23 cellular contexts compared by ENCODE assay signal in genomic region chr1:29315262-29315661, GRCh38.
"Had no signal": no experiment of that assay in that cellular context is flagged by ENCODE, and none has a peak within 500 bp of the region (broad histone marks: within the 10 kb centered on the region; RNA-seq: fewer than 3 reads in every experiment).

No MANE protein-coding gene starts in this region.

- H3K4me3 ChIP-seq: esophagus muscularis mucosa, gastroesophageal sphincter, heart left ventricle, hepatocyte, left lung, psoas muscle, skin epidermis, spleen, thoracic aorta, tibial nerve, vagina had no signal

- H2AFZ ChIP-seq: hepatocyte had no signal

- DNase-seq: cerebellar nuclear complex; cortex of kidney; effector memory CD8-positive, alpha-beta T cell; foreskin keratinocyte; left cardiac atrium; mesenchymal stem cell; naive thymus-derived CD8-positive, alpha-beta T cell; nephron progenitor cell; psoas muscle; right cardiac atrium; spleen; stimulated activated CD4-positive, alpha-beta T cell treated with anti-CD3 and anti-CD28 coated beads, Interleukin-4, amount 100 ng/mL, for 4 hours; stimulated activated naive B cell treated with anti-CD40 and anti-IgM and Interleukin-4, amounts not matched to agents 10 μg/mL and 1 μg/mL and 100 μg/mL, for 72 hours had no signal

- H3K36me3 Mint-ChIP-seq: naive thymus-derived CD8-positive, alpha-beta T cell; stimulated activated naive B cell treated with anti-CD40 and anti-IgM and Interleukin-4, amounts not matched to agents 10 μg/mL and 1 μg/mL and 100 μg/mL, for 72 hours had no signal

- H3K27ac Mint-ChIP-seq: effector memory CD8-positive, alpha-beta T cell; naive thymus-derived CD8-positive, alpha-beta T cell; nephron progenitor cell; stimulated activated naive B cell treated with anti-CD40 and anti-IgM and Interleukin-4, amounts not matched to agents 10 μg/mL and 1 μg/mL and 100 μg/mL, for 72 hours; stimulated activated naive CD8-positive, alpha-beta T cell treated with anti-CD3 and anti-CD28 coated beads, Interleukin-15, Interleukin-2, amounts not matched to agents 100 ng/mL and 50 ng/mL, for 24 hours had no signal

- H3K9me3 Mint-ChIP-seq: effector memory CD8-positive, alpha-beta T cell; naive thymus-derived CD8-positive, alpha-beta T cell; nephron progenitor cell; stimulated activated naive B cell treated with anti-CD40 and anti-IgM and Interleukin-4, amounts not matched to agents 10 μg/mL and 1 μg/mL and 100 μg/mL, for 72 hours; stimulated activated naive CD8-positive, alpha-beta T cell treated with anti-CD3 and anti-CD28 coated beads, Interleukin-15, Interleukin-2, amounts not matched to agents 100 ng/mL and 50 ng/mL, for 24 hours had no signal

- H3K27me3 Mint-ChIP-seq: stimulated activated naive CD8-positive, alpha-beta T cell treated with anti-CD3 and anti-CD28 coated beads, Interleukin-15, Interleukin-2, amounts not matched to agents 100 ng/mL and 50 ng/mL, for 24 hours had no signal

- H3K4me1 ChIP-seq: esophagus muscularis mucosa, foreskin keratinocyte, gastroesophageal sphincter, heart left ventricle, left lung, psoas muscle, spleen, tibial nerve, vagina had no signal

- H3K4me1 Mint-ChIP-seq: naive thymus-derived CD8-positive, alpha-beta T cell; stimulated activated naive B cell treated with anti-CD40 and anti-IgM and Interleukin-4, amounts not matched to agents 10 μg/mL and 1 μg/mL and 100 μg/mL, for 72 hours had no signal

- H3K79me2 ChIP-seq: hepatocyte had no signal

- ATAC-seq: effector memory CD8-positive, alpha-beta T cell; foreskin keratinocyte; gastroesophageal sphincter; heart left ventricle; left cardiac atrium; left lung; naive thymus-derived CD8-positive, alpha-beta T cell; psoas muscle; right cardiac atrium; stimulated activated naive B cell treated with anti-CD40 and anti-IgM and Interleukin-4, amounts not matched to agents 10 μg/mL and 1 μg/mL and 100 μg/mL, for 72 hours had no signal

- H3K4me3 Mint-ChIP-seq: effector memory CD8-positive, alpha-beta T cell; naive thymus-derived CD8-positive, alpha-beta T cell; nephron progenitor cell; stimulated activated naive B cell treated with anti-CD40 and anti-IgM and Interleukin-4, amounts not matched to agents 10 μg/mL and 1 μg/mL and 100 μg/mL, for 72 hours; stimulated activated naive CD8-positive, alpha-beta T cell treated with anti-CD3 and anti-CD28 coated beads, Interleukin-15, Interleukin-2, amounts not matched to agents 100 ng/mL and 50 ng/mL, for 24 hours had no signal

- H3K36me3 ChIP-seq: spleen had no signal

- H3K27me3 ChIP-seq: esophagus muscularis mucosa, foreskin keratinocyte, gastroesophageal sphincter, heart left ventricle, hepatocyte, left lung, spleen, tibial nerve, vagina had no signal

- H3K27ac ChIP-seq: esophagus muscularis mucosa, foreskin keratinocyte, gastroesophageal sphincter, heart left ventricle, hepatocyte, left lung, psoas muscle, skin epidermis, spleen, thoracic aorta, tibial nerve, vagina had no signal

- H3K4me2 ChIP-seq: hepatocyte had no signal

- H3K9me3 ChIP-seq: esophagus muscularis mucosa, gastroesophageal sphincter, heart left ventricle, left lung, psoas muscle, spleen, thoracic aorta, tibial nerve, vagina had no signal
